ENCODE assay signal across 36 cellular contexts in genomic region chrX:27694667-27695066, GRCh38.
"Had no signal": no experiment of that assay in that cellular context is flagged by ENCODE, and none has a peak within 500 bp of the region (broad histone marks: within the 10 kb centered on the region; RNA-seq: fewer than 3 reads in every experiment).

No MANE protein-coding gene starts in this region.

- ATAC-seq: activated CD8-positive, alpha-beta T cell treated with anti-CD3 and anti-CD28 coated beads for 36 hours; activated naive CD4-positive, alpha-beta T cell treated with anti-CD3 and anti-CD28 coated beads, Interleukin-2, amount 50 U/mL, for 72 hours; activated T-cell treated with anti-CD3 and anti-CD28 coated beads, Interleukin-2, amount 50 U/mL, for 4 hours; activated T-cell treated with anti-CD3 and anti-CD28 coated beads, Interleukin-2, amount 50 U/mL, for 72 hours; activated T-helper 17 cell treated with anti-CD3 and anti-CD28 coated beads, Interleukin-2, amount 50 U/mL, for 72 hours had no signal

- DNase-seq: activated B cell treated with CpG ODN at 0.5 μM for 24 hours; activated CD4-positive, alpha-beta memory T cell treated with anti-CD3 and anti-CD28 coated beads for 36 hours; activated CD4-positive, alpha-beta T cell treated with anti-CD3 and anti-CD28 coated beads for 4 hours; activated CD4-positive, alpha-beta T cell treated with anti-CD3 and anti-CD28 coated beads, Interleukin-2, amount 10 ng/mL, durations not matched to agents 24 days and 14 days; activated CD4-positive, alpha-beta T cell treated with anti-CD3 and anti-CD28 coated beads, Interleukin-2, amount 50 U/mL, for 1 hour; activated CD4-positive, alpha-beta T cell treated with anti-CD3 and anti-CD28 coated beads, Interleukin-2, amount 50 U/mL, for 4 hours; activated CD4-positive, CD25-positive, alpha-beta regulatory T cell treated with anti-CD3 and anti-CD28 coated beads, Interleukin-2, amount 50 U/mL, for 72 hours; activated CD8-positive, alpha-beta memory T cell treated with anti-CD3 and anti-CD28 coated beads, Interleukin-2, amount 50 U/mL, for 4 hours; activated CD8-positive, alpha-beta T cell treated with anti-CD3 and anti-CD28 coated beads for 36 hours; activated effector memory CD4-positive, alpha-beta T cell treated with anti-CD3 and anti-CD28 coated beads, Interleukin-2, amount 50 U/mL, for 16 hours; activated gamma-delta T cell treated with Interleukin-2 at 50 U/mL for 16 hours; activated naive CD4-positive, alpha-beta T cell; activated naive CD4-positive, alpha-beta T cell treated with anti-CD3 and anti-CD28 coated beads for 36 hours; activated naive CD4-positive, alpha-beta T cell treated with anti-CD3 and anti-CD28 coated beads, Interleukin-2, amount 50 U/mL, for 16 hours; activated naive CD8-positive, alpha-beta T cell treated with anti-CD3 and anti-CD28 coated beads for 36 hours; activated T-cell treated with anti-CD3 and anti-CD28 coated beads for 4 hours; activated T-cell treated with anti-CD3 and anti-CD28 coated beads, Interleukin-2, amount 50 U/mL, for 1 hour; activated T-cell treated with anti-CD3 and anti-CD28 coated beads, Interleukin-2, amount 50 U/mL, for 4 hours; activated T-cell treated with anti-CD3 and anti-CD28 coated beads, Interleukin-2, amount 50 U/mL, for 72 hours; adrenal gland; amniotic stem cell; aorta; caudate nucleus; cerebellar nuclear complex; T-helper 2 cell; T-helper 9 cell had no signal

- H3K4me3 ChIP-seq: adrenal gland, cardiac muscle cell had no signal

- H3K4me3 Mint-ChIP-seq: activated B cell treated with CpG ODN at 0.5 μM for 24 hours; activated CD4-positive, alpha-beta memory T cell treated with anti-CD3 and anti-CD28 coated beads for 36 hours; activated CD4-positive, alpha-beta T cell treated with anti-CD3 and anti-CD28 coated beads, Interleukin-2, amount 10 ng/mL, durations not matched to agents 24 days and 14 days; activated CD8-positive, alpha-beta T cell treated with anti-CD3 and anti-CD28 coated beads for 36 hours; activated naive CD4-positive, alpha-beta T cell treated with anti-CD3 and anti-CD28 coated beads for 36 hours; activated naive CD8-positive, alpha-beta T cell treated with anti-CD3 and anti-CD28 coated beads for 36 hours; activated T-cell treated with anti-CD3 and anti-CD28 coated beads, Interleukin-2, amount 50 U/mL, for 4 hours; activated T-cell treated with anti-CD3 and anti-CD28 coated beads, Interleukin-2, amount 50 U/mL, for 72 hours; activated T-helper 1 cell treated with anti-CD3 and anti-CD28 coated beads, Interleukin-12 subunit alpha, Interleukin-12 subunit beta, Interleukin-2, Interleukin-4 antibody, amounts not matched to agents 30 ng/mL and 10 ng/mL and 1 ng/mL, durations not matched to agents 14 hours and 24 hours and 36 hours; activated T-helper 17 cell treated with anti-CD3 and anti-CD28 coated beads, Interleukin-2, amount 50 U/mL, for 72 hours; brain; central memory CD8-positive, alpha-beta T cell; T-helper 2 cell treated with Interferon-gamma antibody and Interleukin-4, amounts not matched to agents 5 μg/mL and 100 μg/mL, for 36 hours had no signal

- H3K9me3 Mint-ChIP-seq: activated B cell treated with CpG ODN at 0.5 μM for 24 hours; activated CD4-positive, alpha-beta memory T cell treated with anti-CD3 and anti-CD28 coated beads for 36 hours; activated CD4-positive, alpha-beta T cell treated with anti-CD3 and anti-CD28 coated beads, Interleukin-2, amount 10 ng/mL, durations not matched to agents 24 days and 14 days; activated CD8-positive, alpha-beta T cell treated with anti-CD3 and anti-CD28 coated beads for 36 hours; activated naive CD4-positive, alpha-beta T cell treated with anti-CD3 and anti-CD28 coated beads for 36 hours; activated naive CD4-positive, alpha-beta T cell treated with anti-CD3 and anti-CD28 coated beads, Interleukin-2, amount 50 U/mL, for 72 hours; activated T-cell treated with anti-CD3 and anti-CD28 coated beads, Interleukin-2, amount 50 U/mL, for 4 hours; activated T-helper 1 cell treated with anti-CD3 and anti-CD28 coated beads, Interleukin-12 subunit alpha, Interleukin-12 subunit beta, Interleukin-2, Interleukin-4 antibody, amounts not matched to agents 30 ng/mL and 10 ng/mL and 1 ng/mL, durations not matched to agents 14 hours and 24 hours and 36 hours; T-helper 2 cell treated with Interferon-gamma antibody and Interleukin-4, amounts not matched to agents 5 μg/mL and 100 μg/mL, for 36 hours had no signal

- H3K9me3 ChIP-seq: adrenal gland had no signal

- FAIRE-seq: bronchial epithelial cell, TTC549 had no signal

- H3K36me3 Mint-ChIP-seq: activated CD4-positive, alpha-beta memory T cell treated with anti-CD3 and anti-CD28 coated beads for 36 hours; activated naive CD4-positive, alpha-beta T cell treated with anti-CD3 and anti-CD28 coated beads, Interleukin-2, amount 50 U/mL, for 72 hours; activated naive CD8-positive, alpha-beta T cell treated with anti-CD3 and anti-CD28 coated beads for 36 hours; brain had no signal

- H3K27me3 Mint-ChIP-seq: activated B cell treated with CpG ODN at 0.5 μM for 24 hours; activated CD4-positive, alpha-beta memory T cell treated with anti-CD3 and anti-CD28 coated beads for 36 hours; activated CD4-positive, alpha-beta T cell treated with anti-CD3 and anti-CD28 coated beads, Interleukin-2, amount 10 ng/mL, durations not matched to agents 24 days and 14 days; activated CD8-positive, alpha-beta T cell treated with anti-CD3 and anti-CD28 coated beads for 36 hours; activated naive CD8-positive, alpha-beta T cell treated with anti-CD3 and anti-CD28 coated beads for 36 hours; activated T-helper 17 cell treated with anti-CD3 and anti-CD28 coated beads, Interleukin-2, amount 50 U/mL, for 72 hours; brain; central memory CD8-positive, alpha-beta T cell had no signal

- H3K4me1 Mint-ChIP-seq: activated B cell treated with CpG ODN at 0.5 μM for 24 hours; activated CD4-positive, alpha-beta T cell treated with anti-CD3 and anti-CD28 coated beads, Interleukin-2, amount 10 ng/mL, durations not matched to agents 24 days and 14 days; activated naive CD8-positive, alpha-beta T cell treated with anti-CD3 and anti-CD28 coated beads for 36 hours; activated T-helper 17 cell treated with anti-CD3 and anti-CD28 coated beads, Interleukin-2, amount 50 U/mL, for 72 hours; brain; central memory CD8-positive, alpha-beta T cell had no signal

- H3K27ac Mint-ChIP-seq: activated B cell treated with CpG ODN at 0.5 μM for 24 hours; activated CD4-positive, alpha-beta memory T cell treated with anti-CD3 and anti-CD28 coated beads for 36 hours; activated CD4-positive, alpha-beta T cell treated with anti-CD3 and anti-CD28 coated beads, Interleukin-2, amount 10 ng/mL, durations not matched to agents 24 days and 14 days; activated CD8-positive, alpha-beta T cell treated with anti-CD3 and anti-CD28 coated beads for 36 hours; activated naive CD4-positive, alpha-beta T cell treated with anti-CD3 and anti-CD28 coated beads for 36 hours; activated naive CD4-positive, alpha-beta T cell treated with anti-CD3 and anti-CD28 coated beads, Interleukin-2, amount 50 U/mL, for 72 hours; activated naive CD8-positive, alpha-beta T cell treated with anti-CD3 and anti-CD28 coated beads for 36 hours; activated T-cell treated with anti-CD3 and anti-CD28 coated beads, Interleukin-2, amount 50 U/mL, for 72 hours; activated T-helper 1 cell treated with anti-CD3 and anti-CD28 coated beads, Interleukin-12 subunit alpha, Interleukin-12 subunit beta, Interleukin-2, Interleukin-4 antibody, amounts not matched to agents 30 ng/mL and 10 ng/mL and 1 ng/mL, durations not matched to agents 14 hours and 24 hours and 36 hours; activated T-helper 17 cell treated with anti-CD3 and anti-CD28 coated beads, Interleukin-2, amount 50 U/mL, for 72 hours; brain; T-helper 2 cell treated with Interferon-gamma antibody and Interleukin-4, amounts not matched to agents 5 μg/mL and 100 μg/mL, for 36 hours had no signal

- H3K36me3 ChIP-seq: adrenal gland, cardiac muscle cell had no signal

- H3K27me3 ChIP-seq: cardiac muscle cell had no signal

- H3K4me1 ChIP-seq: adrenal gland had no signal

- H3K27ac ChIP-seq: adrenal gland, cardiac muscle cell, VCaP had no signal
